ENCODE assay signal across 12 cellular contexts in the genomic region with DNA sequence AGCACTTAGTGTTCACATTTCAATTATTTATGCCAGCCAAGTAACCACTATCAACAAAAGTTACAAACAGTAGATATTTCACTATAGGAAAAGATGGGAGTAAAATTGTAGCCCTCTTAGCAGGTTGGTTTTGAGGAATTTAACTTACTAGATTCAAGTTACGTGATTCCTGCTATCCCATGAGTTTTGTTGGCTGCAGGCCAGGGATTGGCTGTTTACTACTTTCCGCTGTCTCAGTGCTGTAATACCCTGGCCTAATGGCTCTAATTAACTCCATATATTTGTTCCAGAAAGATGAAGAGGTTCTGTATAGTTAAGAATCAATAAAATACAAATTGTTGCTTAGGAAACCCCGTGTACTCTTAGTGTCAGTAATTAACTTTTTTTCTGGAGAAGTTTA. TPM values are rescaled to one million over a fixed set of nuclear protein-coding genes. Genes with fewer than 3 reads are reported as not detected.
A peak's percentile ranks its signal among the peaks of the same experiment; 100 is the strongest.
DNase-seq lines count a peak whose midpoint lies in the region; ATAC-seq, FAIRE-seq and TF ChIP-seq lines count a peak whose summit lies in the region.
"Had no signal": no experiment of that assay in that cellular context is flagged by ENCODE, and none has a peak within 500 bp of the region (broad histone marks: within the 10 kb centered on the region; RNA-seq: fewer than 3 reads in every experiment).

No MANE protein-coding gene starts in this region.

- DNase-seq in DMS79 (lab: John Stamatoyannopoulos, UW) (peak; percentile 10), NCI-H2107 treated with DMSO at 0.1 percent for 48 hours (lab: John Stamatoyannopoulos, UW; ENCODE audit: unreplicated experiment) (peak; percentile 76), endothelial cell of umbilical vein (ENCODE audit: low read depth, low spot score) (peak; percentile 37), myocyte (ENCODE audit: low read depth) (peak; percentile 13), spleen (no peak), ascending aorta (ENCODE audit: low spot score in 2 of 2) (no peak)
- DNase-seq: activated gamma-delta T cell treated with Interleukin-2 at 50 U/mL for 16 hours, DMS53, endodermal cell had no signal

- H3K79me2 ChIP-seq in endothelial cell of umbilical vein (ENCODE audit: control insufficient read depth, insufficient read depth, low read length): no peaks in the 10 kb centered on the region

- POLR2A ChIA-PET in endothelial cell of umbilical vein (lab: Charles Lee): no interaction called here

- intact Hi-C loops in endothelial cell of umbilical vein (cut with micrococcal nuclease): no loop called here
- intact Hi-C loops in spleen (cut with DNase I; ENCODE audit: low total_unique reads): no loop called here
- intact Hi-C loops in ascending aorta (cut with DNase I): no loop called here

- TF ChIP-seq POLR2A in endothelial cell of umbilical vein (IDR thresholded peaks at IDR 0.05; ENCODE audit: low read depth, low read length) (no peak), spleen (IDR thresholded peaks at IDR 0.05) (no peak)

- no peak overlapping the region for H3K4me3 ChIP-seq in endothelial cell of umbilical vein (replicated peaks in 1 of 3; ENCODE audit: insufficient read depth in 1 of 3, low read depth in 1 of 3, low read length in 3 of 3)
- H3K4me3 ChIP-seq in spleen: no peak overlapping the region
- H3K4me3 ChIP-seq in ascending aorta: no peak overlapping the region

- H3K27ac ChIP-seq in endothelial cell of umbilical vein (ENCODE audit: insufficient read depth, low read depth, low read length) (no peak overlapping the region), spleen (no peak overlapping the region), ascending aorta (no peak overlapping the region)
- H3K27ac ChIP-seq: VCaP had no signal

- 55 to 85% (median 75%) methylated on average over 3 of the region's 3 CpGs for WGBS in spleen, 5 donors

- dilution Hi-C loops in endothelial cell of umbilical vein (cut with MboI; ENCODE audit: extremely low pct_ligation_motif_present, low sequenced_read_pairs): no loop called here

- CTCF ChIA-PET in endothelial cell of umbilical vein (lab: Charles Lee): no interaction called here

- no peak for ATAC-seq in HG03457 (IDR thresholded peaks at IDR 0.05; ENCODE audit: unreplicated experiment)
- ATAC-seq in HG02852 (IDR thresholded peaks at IDR 0.05; ENCODE audit: unreplicated experiment): no peak

- no peak for TF ChIP-seq CTCF in endothelial cell of umbilical vein (IDR thresholded peaks at IDR 0.05; ENCODE audit: extremely low read depth in 1 of 2, insufficient read depth in 1 of 2, low read depth in 1 of 2, low read length in 2 of 2)
- no peak for TF ChIP-seq CTCF in spleen (IDR thresholded peaks at IDR 0.05 in 8 of 11, conservative IDR thresholded peaks at IDR 0.05 in 3 of 11)
- TF ChIP-seq CTCF in ascending aorta (IDR thresholded peaks at IDR 0.05): no peak

- H3K9me1 ChIP-seq in endothelial cell of umbilical vein (replicated peaks; ENCODE audit: control insufficient read depth, extremely low read depth, insufficient read depth, low read length): no peaks in the 10 kb centered on the region

- no peaks in the 10 kb centered on the region for H4K20me1 ChIP-seq in endothelial cell of umbilical vein (replicated peaks; ENCODE audit: control insufficient read depth, extremely low read depth, insufficient read depth, low read length)

- BruUV-seq in endothelial cell of umbilical vein (replicated peaks; lab: Mats Ljungman, UMichigan): no TSS peak

- H3K36me3 ChIP-seq in endothelial cell of umbilical vein (ENCODE audit: control insufficient read depth in 2 of 2, extremely low read depth in 1 of 2, insufficient read depth in 2 of 2, low read length in 2 of 2) (no peaks in the 10 kb centered on the region), spleen (no peaks in the 10 kb centered on the region), ascending aorta (no peaks in the 10 kb centered on the region)

- no peak overlapping the region for H2AFZ ChIP-seq in endothelial cell of umbilical vein (ENCODE audit: low read depth, low read length)

- H3K4me1 ChIP-seq in endothelial cell of umbilical vein (ENCODE audit: control insufficient read depth, extremely low read depth, insufficient read depth, low read length) (no peaks in the 10 kb centered on the region), spleen (no peaks in the 10 kb centered on the region), ascending aorta (no peaks in the 10 kb centered on the region)

- H3K27me3 ChIP-seq in endothelial cell of umbilical vein (ENCODE audit: control insufficient read depth in 2 of 2, insufficient read depth in 2 of 2, low read length in 2 of 2) (no peaks in the 10 kb centered on the region), spleen (replicated peaks in 1 of 7) (no peaks in the 10 kb centered on the region), ascending aorta (no peaks in the 10 kb centered on the region)

- no peak overlapping the region for H3K4me2 ChIP-seq in endothelial cell of umbilical vein (ENCODE audit: insufficient read depth, low read length)

- H3K9me3 ChIP-seq in endothelial cell of umbilical vein (replicated peaks; ENCODE audit: control insufficient read depth, insufficient read depth, low read length): no peaks in the 10 kb centered on the region
- H3K9me3 ChIP-seq in spleen: peaks cover 0 to 4% (median 0%) of the 10 kb centered on the region in 8 donors
- H3K9me3 ChIP-seq in ascending aorta: no peaks in the 10 kb centered on the region

- no peak for FAIRE-seq in endothelial cell of umbilical vein (lab: Jason Lieb, UNC)

- H3K9ac ChIP-seq in endothelial cell of umbilical vein (replicated peaks; ENCODE audit: extremely low read depth, insufficient read depth, low read length): no peak overlapping the region

TF ChIP-seq in endothelial cell of umbilical vein, 7 proteins besides CTCF, POLR2A, EP300 and RAD21:
- no peak for TF ChIP-seq POLR2AphosphoS5 (IDR thresholded peaks at IDR 0.05; ENCODE audit: insufficient read depth, low read depth, low read length)
- TF ChIP-seq EZH2 (IDR thresholded peaks at IDR 0.05; ENCODE audit: borderline replicate concordance, low read depth, low read length, severe bottlenecking): no peak
- TF ChIP-seq, protein P1, sequence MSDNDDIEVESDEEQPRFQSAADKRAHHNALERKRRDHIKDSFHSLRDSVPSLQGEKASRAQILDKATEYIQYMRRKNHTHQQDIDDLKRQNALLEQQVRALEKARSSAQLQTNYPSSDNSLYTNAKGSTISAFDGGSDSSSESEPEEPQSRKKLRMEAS (IDR thresholded peaks at IDR 0.05; ENCODE audit: insufficient read depth, insufficient read length): no peak
- TF ChIP-seq GATA2 (IDR thresholded peaks at IDR 0.05; ENCODE audit: insufficient read depth, insufficient read length, low read depth, low read length): no peak
- no peak for TF ChIP-seq JUN (IDR thresholded peaks at IDR 0.05; ENCODE audit: borderline replicate concordance, insufficient read depth, insufficient read length, low read depth)
- TF ChIP-seq MYC (IDR thresholded peaks at IDR 0.05; ENCODE audit: low read depth, low read length): no peak
- no peak for TF ChIP-seq FOS (IDR thresholded peaks at IDR 0.05; ENCODE audit: borderline replicate concordance, insufficient read depth, low read length)

RNA-seq across cellular contexts. Expression of a gene that starts 55.5 kb away (rescaled TPM):
- 192 and 207 TPM in 2 replicates for total RNA-seq in endothelial cell of umbilical vein
- polyA plus RNA-seq in endothelial cell of umbilical vein: 190 and 198 TPM in 2 replicates
- polyA plus RNA-seq in endothelial cell of umbilical vein (2011; cell fraction: cytosol; rRNA removed): 174 and 181 TPM in 2 replicates
- 161 and 165 TPM in 2 replicates for polyA plus RNA-seq in endothelial cell of umbilical vein (2011; cell fraction: nucleus; rRNA removed)
- 210 and 229 TPM in 2 replicates for polyA plus RNA-seq in endothelial cell of umbilical vein (2012)
- polyA minus RNA-seq in endothelial cell of umbilical vein: 131 and 179 TPM in 2 replicates
- polyA minus RNA-seq in endothelial cell of umbilical vein (2011; cell fraction: cytosol; rRNA and poly(A)+ RNA removed): not detected
- 46.4 and 67.7 TPM in 2 replicates for polyA minus RNA-seq in endothelial cell of umbilical vein (2011; cell fraction: nucleus; rRNA and poly(A)+ RNA removed)
- total RNA-seq in myocyte: 477 and 582 TPM in 2 replicates
- 507 TPM for polyA plus RNA-seq in myocyte (2012)
- total RNA-seq in spleen: 10 to 100 TPM; 41.5 to 75.5 (median 56.9) TPM
- 10 to 100 TPM; 18.8 to 25.2 (median 22.8) TPM for polyA plus RNA-seq in spleen
- 74.5 TPM for total RNA-seq in ascending aorta

Comparison
In these comparisons a context has a peak if more than half of its experiments do, and no peak if none do; other contexts are left out.
1. DNase-seq: peak in DMS79 (single experiment), NCI-H2107 treated with DMSO at 0.1 percent for 48 hours (single experiment), endothelial cell of umbilical vein (single experiment) and myocyte (single experiment); none in spleen (single experiment) and ascending aorta (0 of 2).